ENCODE assay signal across 10 cellular contexts in genomic region chr22:20741634-20742581, GRCh38. TPM values are rescaled to one million over a fixed set of nuclear protein-coding genes. Genes with fewer than 3 reads are reported as not detected.
DNase-seq lines count a peak whose midpoint lies in the region; ATAC-seq and TF ChIP-seq lines count a peak whose summit lies in the region.
"Had no signal": no experiment of that assay in that cellular context is flagged by ENCODE, and none has a peak within 500 bp of the region (broad histone marks: within the 10 kb centered on the region; RNA-seq: fewer than 3 reads in every experiment).

No MANE protein-coding gene starts in this region.

- H4K20me1 ChIP-seq in KMS-11 (ENCODE audit: insufficient read depth) (no peaks in the 10 kb centered on the region), neural cell (ENCODE audit: insufficient read depth) (no peaks in the 10 kb centered on the region)

- H3K27me3 ChIP-seq in KMS-11 (ENCODE audit: insufficient read depth, low read depth), result no peaks in the 10 kb centered on the region
- H3K27me3 ChIP-seq in neural cell (ENCODE audit: insufficient read depth, low read depth, low read length), result no peaks in the 10 kb centered on the region

- peak; percentile 21 for TF ChIP-seq RAD21 in neural cell (conservative IDR thresholded peaks at IDR 0.05)

- no peaks in the 10 kb centered on the region for H3K79me2 ChIP-seq in KMS-11 (ENCODE audit: insufficient read depth, low read depth)
- no peaks in the 10 kb centered on the region for H3K79me2 ChIP-seq in neural cell (replicated peaks; ENCODE audit: insufficient read depth, low read length)

- DNase-seq in NCI-H1417 (lab: John Stamatoyannopoulos, UW) (peak in 2 of 3 experiments; percentile 8 to 54), NCI-H1417 treated with DMSO at 0.1 percent for 48 hours (lab: John Stamatoyannopoulos, UW) (no peak), NCI-H2107 treated with DMSO at 0.1 percent for 48 hours (lab: John Stamatoyannopoulos, UW; ENCODE audit: unreplicated experiment) (no peak)
- DNase-seq in effector CD4-positive, alpha-beta T cell, result peak; percentile 8

- no peak for ATAC-seq in HG02852 (IDR thresholded peaks at IDR 0.05; ENCODE audit: unreplicated experiment)
- ATAC-seq: activated naive CD4-positive, alpha-beta T cell treated with anti-CD3 and anti-CD28 coated beads, Interleukin-2, amount 50 U/mL, for 72 hours; stimulated activated effector memory CD8-positive, alpha-beta T cell treated with anti-CD3 and anti-CD28 coated beads, Interleukin-12 subunit alpha, Interleukin-12 subunit beta, amount 100 ng/mL, for 72 hours had no signal

- H3K4me3 ChIP-seq in KMS-11 (IDR thresholded peaks at IDR 0.05; ENCODE audit: insufficient read depth, low read depth, low read length), result no peak overlapping the region
- H3K4me3 ChIP-seq in neural cell (ENCODE audit: low read length), result no peak overlapping the region

- no peaks in the 10 kb centered on the region for H3K9me3 ChIP-seq in neural cell (ENCODE audit: low read length)

- H3K4me2 ChIP-seq in KMS-11 (peak overlapping the region; percentile 57; the same call in 1 of the 2 replicates), neural cell (ENCODE audit: low read length) (no peak overlapping the region)

- TF ChIP-seq CTCF in KMS-11 (conservative IDR thresholded peaks at IDR 0.05; ENCODE audit: low read depth, low read length) (peak; percentile 89), VCaP (conservative IDR thresholded peaks at IDR 0.05) (peak; percentile 89), neural cell (IDR thresholded peaks at IDR 0.05; ENCODE audit: poor library complexity, severe bottlenecking) (peak; percentile 48)

- no peaks in the 10 kb centered on the region for H3F3A ChIP-seq in neural cell (ENCODE audit: insufficient read depth, low read length, poor library complexity, severe bottlenecking)

- H3K4me1 ChIP-seq in KMS-11 (ENCODE audit: low read depth, poor library complexity, severe bottlenecking), result peaks cover 61% of the 10 kb centered on the region

- H3K9me2 ChIP-seq in neural cell (ENCODE audit: insufficient read depth, low read length), result no peaks in the 10 kb centered on the region

- H3K9ac ChIP-seq in KMS-11, result no peak overlapping the region
- H3K9ac ChIP-seq in neural cell (ENCODE audit: low read length), result no peak overlapping the region

- no peak for TF ChIP-seq EP300 in neural cell (conservative IDR thresholded peaks at IDR 0.05; ENCODE audit: poor library complexity, severe bottlenecking)

- H2AFZ ChIP-seq in KMS-11 (ENCODE audit: low read depth), result no peak overlapping the region
- no peak overlapping the region for H2AFZ ChIP-seq in neural cell (ENCODE audit: low read depth, low read length)

- no peaks in the 10 kb centered on the region for H3K36me3 ChIP-seq in KMS-11 (ENCODE audit: insufficient read depth)
- peaks cover 4% of the 10 kb centered on the region for H3K36me3 ChIP-seq in neural cell (ENCODE audit: insufficient read depth, low read length)

- H3K27ac ChIP-seq in KMS-11 (peak overlapping the region; percentile 47; the same call in 1 of the 2 replicates), VCaP (peak overlapping the region; percentile 56), neural cell (ENCODE audit: low read length) (no peak overlapping the region)

TF ChIP-seq in neural cell, 6 proteins besides CTCF, POLR2A, EP300 and RAD21:
- TF ChIP-seq, protein P1, sequence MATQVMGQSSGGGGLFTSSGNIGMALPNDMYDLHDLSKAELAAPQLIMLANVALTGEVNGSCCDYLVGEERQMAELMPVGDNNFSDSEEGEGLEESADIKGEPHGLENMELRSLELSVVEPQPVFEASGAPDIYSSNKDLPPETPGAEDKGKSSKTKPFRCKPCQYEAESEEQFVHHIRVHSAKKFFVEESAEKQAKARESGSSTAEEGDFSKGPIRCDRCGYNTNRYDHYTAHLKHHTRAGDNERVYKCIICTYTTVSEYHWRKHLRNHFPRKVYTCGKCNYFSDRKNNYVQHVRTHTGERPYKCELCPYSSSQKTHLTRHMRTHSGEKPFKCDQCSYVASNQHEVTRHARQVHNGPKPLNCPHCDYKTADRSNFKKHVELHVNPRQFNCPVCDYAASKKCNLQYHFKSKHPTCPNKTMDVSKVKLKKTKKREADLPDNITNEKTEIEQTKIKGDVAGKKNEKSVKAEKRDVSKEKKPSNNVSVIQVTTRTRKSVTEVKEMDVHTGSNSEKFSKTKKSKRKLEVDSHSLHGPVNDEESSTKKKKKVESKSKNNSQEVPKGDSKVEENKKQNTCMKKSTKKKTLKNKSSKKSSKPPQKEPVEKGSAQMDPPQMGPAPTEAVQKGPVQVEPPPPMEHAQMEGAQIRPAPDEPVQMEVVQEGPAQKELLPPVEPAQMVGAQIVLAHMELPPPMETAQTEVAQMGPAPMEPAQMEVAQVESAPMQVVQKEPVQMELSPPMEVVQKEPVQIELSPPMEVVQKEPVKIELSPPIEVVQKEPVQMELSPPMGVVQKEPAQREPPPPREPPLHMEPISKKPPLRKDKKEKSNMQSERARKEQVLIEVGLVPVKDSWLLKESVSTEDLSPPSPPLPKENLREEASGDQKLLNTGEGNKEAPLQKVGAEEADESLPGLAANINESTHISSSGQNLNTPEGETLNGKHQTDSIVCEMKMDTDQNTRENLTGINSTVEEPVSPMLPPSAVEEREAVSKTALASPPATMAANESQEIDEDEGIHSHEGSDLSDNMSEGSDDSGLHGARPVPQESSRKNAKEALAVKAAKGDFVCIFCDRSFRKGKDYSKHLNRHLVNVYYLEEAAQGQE (IDR thresholded peaks at IDR 0.05; ENCODE audit: borderline replicate concordance), result no peak
- no peak for TF ChIP-seq SMC3 (conservative IDR thresholded peaks at IDR 0.05; ENCODE audit: poor library complexity)
- no peak for TF ChIP-seq POLR2AphosphoS5 (IDR thresholded peaks at IDR 0.05)
- TF ChIP-seq TAF1 (IDR thresholded peaks at IDR 0.05; ENCODE audit: low read depth), result no peak
- no peak for TF ChIP-seq MXI1 (conservative IDR thresholded peaks at IDR 0.05; ENCODE audit: poor library complexity, severe bottlenecking)
- no peak for TF ChIP-seq EZH2 (IDR thresholded peaks at IDR 0.05; ENCODE audit: borderline replicate concordance, insufficient read depth, low read length, poor library complexity, severe bottlenecking)

RNA-seq across cellular contexts. Expression of gene SERPIND1, which starts 32.0 kb away (rescaled TPM):
- polyA plus RNA-seq in neural cell, result not detected in 2 replicates
- not detected in 2 replicates for polyA minus RNA-seq in neural cell

Comparison
In these comparisons a context has a peak if more than half of its experiments do, and no peak if none do; other contexts are left out.
1. DNase-seq: peak in NCI-H1417 (2 of 3) and effector CD4-positive, alpha-beta T cell (single experiment); none in NCI-H1417 treated with DMSO at 0.1 percent for 48 hours (single experiment) and NCI-H2107 treated with DMSO at 0.1 percent for 48 hours (single experiment).
2. Peak in every context shown above with its lines, with median percentiles within 50 percentile points of each other: CTCF ChIP-seq.